In genomic region chr16:10556240-10556639, GRCh38 we compare ENCODE assay signal across 22 cellular contexts. TPM values are rescaled to one million over a fixed set of nuclear protein-coding genes. Genes with fewer than 3 reads are reported as not detected.
"Had no signal": no experiment of that assay in that cellular context is flagged by ENCODE, and none has a peak within 500 bp of the region (broad histone marks: within the 10 kb centered on the region; RNA-seq: fewer than 3 reads in every experiment).

No MANE protein-coding gene starts in this region.

- H3K27ac Mint-ChIP-seq: activated CD8-positive, alpha-beta T cell treated with anti-CD3 and anti-CD28 coated beads, Interleukin-2, amount 10 ng/mL, durations not matched to agents 7 days and 5 days; activated naive CD4-positive, alpha-beta T cell treated with anti-CD3 and anti-CD28 coated beads, Interleukin-2, amount 50 U/mL, for 72 hours; activated naive CD8-positive, alpha-beta T cell treated with anti-CD3 and anti-CD28 coated beads, Interleukin-2, amount 50 U/mL, for 24 hours; activated T-cell treated with anti-CD3 and anti-CD28 coated beads, Interleukin-2, amount 50 U/mL, for 24 hours; T-helper 1 cell treated with Interleukin-12 subunit alpha and Interleukin-12 subunit beta and Interleukin-4 antibody, amounts not matched to agents 30 μg/mL and 1 μg/mL, for 36 hours; WTC11 had no signal

- H3K9me3 Mint-ChIP-seq: activated T-cell treated with anti-CD3 and anti-CD28 coated beads, Interleukin-2, amount 50 U/mL, for 24 hours; T-helper 1 cell treated with Interleukin-12 subunit alpha and Interleukin-12 subunit beta and Interleukin-4 antibody, amounts not matched to agents 30 μg/mL and 1 μg/mL, for 36 hours had no signal

- H3K4me1 Mint-ChIP-seq: brain had no signal

- ATAC-seq: activated CD8-positive, alpha-beta T cell treated with anti-CD3 and anti-CD28 coated beads, Interleukin-2, amount 10 ng/mL, durations not matched to agents 7 days and 5 days; activated naive CD4-positive, alpha-beta T cell treated with anti-CD3 and anti-CD28 coated beads, Interleukin-2, amount 50 U/mL, for 72 hours; activated naive CD8-positive, alpha-beta T cell treated with anti-CD3 and anti-CD28 coated beads, Interleukin-2, amount 50 U/mL, for 24 hours; PC-3; WTC11 had no signal

- H3K36me3 Mint-ChIP-seq: activated naive CD4-positive, alpha-beta T cell treated with anti-CD3 and anti-CD28 coated beads, Interleukin-2, amount 50 U/mL, for 72 hours; WTC11 had no signal

- H3K27me3 Mint-ChIP-seq: brain had no signal

- H3K4me3 Mint-ChIP-seq: activated CD8-positive, alpha-beta T cell treated with anti-CD3 and anti-CD28 coated beads, Interleukin-2, amount 10 ng/mL, durations not matched to agents 7 days and 5 days; activated naive CD8-positive, alpha-beta T cell treated with anti-CD3 and anti-CD28 coated beads, Interleukin-2, amount 50 U/mL, for 24 hours; activated T-cell treated with anti-CD3 and anti-CD28 coated beads, Interleukin-2, amount 50 U/mL, for 24 hours; brain; T-helper 1 cell treated with Interleukin-12 subunit alpha and Interleukin-12 subunit beta and Interleukin-4 antibody, amounts not matched to agents 30 μg/mL and 1 μg/mL, for 36 hours; WTC11 had no signal

- DNase-seq: activated CD4-positive, alpha-beta T cell treated with anti-CD3 and anti-CD28 coated beads for 48 hours; activated CD4-positive, alpha-beta T cell treated with anti-CD3 and anti-CD28 coated beads, Interleukin-2, amount 50 U/mL, for 4 hours; activated CD4-positive, CD25-positive, alpha-beta regulatory T cell treated with anti-CD3 and anti-CD28 coated beads, Interleukin-2, amount 50 U/mL, for 72 hours; activated CD8-positive, alpha-beta T cell treated with anti-CD3 and anti-CD28 coated beads, Interleukin-2, amount 10 ng/mL, durations not matched to agents 7 days and 5 days; activated effector memory CD4-positive, alpha-beta T cell treated with anti-CD3 and anti-CD28 coated beads, Interleukin-2, amount 50 U/mL, for 16 hours; activated naive CD4-positive, alpha-beta T cell treated with Interleukin-2 at 50 U/mL for 16 hours; activated naive CD8-positive, alpha-beta T cell treated with anti-CD3 and anti-CD28 coated beads, Interleukin-2, amount 50 U/mL, for 24 hours; activated T-cell treated with anti-CD3 and anti-CD28 coated beads, Interleukin-2, amount 50 U/mL, for 24 hours; amniotic stem cell; Kasumi-1; KBM-7; NCI-H146; NCI-H187 treated with DMSO at 0.1 percent for 48 hours; NCI-H2081 treated with DMSO at 0.1 percent for 48 hours; NCI-H446; NCI-H524; PC-3; SHP77 had no signal

RNA-seq across cellular contexts. Expression of gene EMP2, which starts 24.2 kb away (rescaled TPM):
- total RNA-seq: activated CD8-positive, alpha-beta T cell treated with anti-CD3 and anti-CD28 coated beads, Interleukin-2, amount 10 ng/mL, durations not matched to agents 7 days and 5 days; activated naive CD4-positive, alpha-beta T cell treated with anti-CD3 and anti-CD28 coated beads, Interleukin-2, amount 50 U/mL, for 72 hours had no signal
